Comparison of ENCODE assay signal across 16 cellular contexts in the genomic region with DNA sequence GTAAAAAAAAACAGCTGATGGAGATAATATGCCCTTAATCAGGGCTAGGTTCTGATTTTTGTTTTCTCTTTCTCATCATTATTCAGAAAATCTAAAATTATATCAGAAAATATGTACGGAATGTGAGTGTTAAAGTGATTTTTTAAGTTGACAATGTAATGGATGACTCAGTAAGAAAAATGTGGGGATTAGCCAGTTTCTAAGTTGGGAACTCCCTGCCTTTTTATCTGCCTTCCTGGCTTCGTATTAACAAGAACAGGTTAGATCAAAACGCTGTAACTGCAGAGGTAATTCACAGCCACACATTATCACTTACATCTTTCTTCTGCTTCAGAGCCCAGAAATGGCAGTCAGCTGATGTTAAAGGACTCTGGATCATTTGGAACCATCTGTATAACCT.
DNase-seq lines count a peak whose midpoint lies in the region; ATAC-seq, FAIRE-seq and TF ChIP-seq lines count a peak whose summit lies in the region.
"Had no signal": no experiment of that assay in that cellular context is flagged by ENCODE, and none has a peak within 500 bp of the region (broad histone marks: within the 10 kb centered on the region; RNA-seq: fewer than 3 reads in every experiment).

No MANE protein-coding gene starts in this region.

- ATAC-seq in HG02852 (IDR thresholded peaks at IDR 0.05; ENCODE audit: unreplicated experiment) = no peak

- no peaks in the 10 kb centered on the region for H3K9me3 ChIP-seq in ascending aorta
- H3K9me3 ChIP-seq: Peyer's patch had no signal

- DNase-seq in EL (peak; percentile 72), RCC 7860 (ENCODE audit: low spot score) (peak; percentile 8), fibroblast of gingiva (ENCODE audit: low read depth) (peak; percentile 22), non-pigmented ciliary epithelial cell (ENCODE audit: low read depth) (peak; percentile 24), ascending aorta (ENCODE audit: low spot score in 2 of 2) (no peak), posterior vena cava (ENCODE audit: low spot score) (no peak), DMS 273 (lab: John Stamatoyannopoulos, UW; ENCODE audit: unreplicated experiment) (no peak)
- DNase-seq: activated naive CD8-positive, alpha-beta T cell treated with anti-CD3 and anti-CD28 coated beads for 36 hours; activated T-cell treated with anti-CD3 and anti-CD28 coated beads, Interleukin-2, amount 50 U/mL, for 1 hour; KG1; NCI-H1694 treated with DMSO at 0.1 percent for 48 hours; NCI-H524 treated with DMSO at 0.1 percent for 48 hours; Peyer's patch had no signal

- H3K27me3 ChIP-seq in ascending aorta = no peaks in the 10 kb centered on the region
- H3K27me3 ChIP-seq: Peyer's patch had no signal

- intact Hi-C loops in ascending aorta (cut with DNase I) (loop anchor here (10.0 kb wide), 1 partner anchor 135 kb away; a partner anchor contains a TSS), posterior vena cava (cut with DNase I) (no loop called here)

- no peaks in the 10 kb centered on the region for H3K36me3 ChIP-seq in ascending aorta
- H3K36me3 ChIP-seq: Peyer's patch had no signal

- no peak for FAIRE-seq in RCC 7860 (lab: Jason Lieb, UNC)

- H3K4me3 ChIP-seq in ascending aorta = no peak overlapping the region
- H3K4me3 ChIP-seq: coronary artery, Peyer's patch had no signal

- peaks cover 0 to 3% of the 10 kb centered on the region in 2 donors for H3K4me1 ChIP-seq in ascending aorta
- H3K4me1 ChIP-seq: Peyer's patch had no signal

- no peak overlapping the region for H3K27ac ChIP-seq in ascending aorta
- H3K27ac ChIP-seq: C4-2B, coronary artery, Peyer's patch had no signal

- no peak for TF ChIP-seq CTCF in ascending aorta (IDR thresholded peaks at IDR 0.05)

Comparison
In these comparisons a context has a peak if more than half of its experiments do, and no peak if none do; other contexts are left out.
1. DNase-seq: peak in EL (single experiment), RCC 7860 (single experiment), fibroblast of gingiva (single experiment) and non-pigmented ciliary epithelial cell (single experiment); none in ascending aorta (0 of 2), posterior vena cava (single experiment) and DMS 273 (single experiment).